25 cellular contexts compared by ENCODE assay signal in genomic region chr4:180456928-180457327, GRCh38.
A peak's percentile ranks its signal among the peaks of the same experiment; 100 is the strongest.
DNase-seq lines count a peak whose midpoint lies in the region; ATAC-seq and TF ChIP-seq lines count a peak whose summit lies in the region.
"Had no signal": no experiment of that assay in that cellular context is flagged by ENCODE, and none has a peak within 500 bp of the region (broad histone marks: within the 10 kb centered on the region; RNA-seq: fewer than 3 reads in every experiment).

No MANE protein-coding gene starts in this region.

- POLR2A ChIA-PET in GM10248 (lab: Yijun Ruan, JAX): no interaction called here

- peak; percentile 12 for TF ChIP-seq CTCF in RWPE2 (IDR thresholded peaks at IDR 0.05; ENCODE audit: poor library complexity, severe bottlenecking)
- peak; percentile 66 for TF ChIP-seq CTCF in endodermal cell (conservative IDR thresholded peaks at IDR 0.05)
- TF ChIP-seq CTCF in type B pancreatic cell (conservative IDR thresholded peaks at IDR 0.05): peak; percentile 61
- TF ChIP-seq CTCF in GM10248 (IDR thresholded peaks at IDR 0.05; ENCODE audit: control extremely low read depth, extremely low read depth, low read depth, missing control alignments): no peak

- H3K4me3 Mint-ChIP-seq in endodermal cell (no peak overlapping the region), type B pancreatic cell (no peak overlapping the region)
- H3K4me3 Mint-ChIP-seq: activated naive CD8-positive, alpha-beta T cell treated with anti-CD3 and anti-CD28 coated beads for 36 hours; activated T-helper 1 cell treated with anti-CD3 and anti-CD28 coated beads, Interleukin-12 subunit alpha, Interleukin-12 subunit beta, Interleukin-2, Interleukin-4 antibody, amounts not matched to agents 30 ng/mL and 10 ng/mL and 1 ng/mL, durations not matched to agents 14 hours and 24 hours and 36 hours; brain; natural killer cell treated with Interleukin-12 subunit alpha and Interleukin-12 subunit beta and Interleukin-15 and Interleukin-18, amount 100 ng/mL, for 72 hours had no signal

- no peaks in the 10 kb centered on the region for H3K9me3 ChIP-seq in RWPE2 (ENCODE audit: severe bottlenecking)
- H3K9me3 ChIP-seq in endodermal cell (ENCODE audit: control insufficient read depth, low read length): no peaks in the 10 kb centered on the region
- H3K9me3 ChIP-seq: BLaER1 treated with 17β-estradiol and CSF1 and Interleukin-3, amounts not matched to agents 10 nM and 100 nM; stomach; upper lobe of right lung had no signal

- no peaks in the 10 kb centered on the region for H3K9me3 Mint-ChIP-seq in endodermal cell
- H3K9me3 Mint-ChIP-seq in type B pancreatic cell: no peaks in the 10 kb centered on the region
- H3K9me3 Mint-ChIP-seq: activated naive CD8-positive, alpha-beta T cell treated with anti-CD3 and anti-CD28 coated beads for 36 hours; activated T-helper 1 cell treated with anti-CD3 and anti-CD28 coated beads, Interleukin-12 subunit alpha, Interleukin-12 subunit beta, Interleukin-2, Interleukin-4 antibody, amounts not matched to agents 30 ng/mL and 10 ng/mL and 1 ng/mL, durations not matched to agents 14 hours and 24 hours and 36 hours; brain had no signal

- CTCF ChIA-PET in GM10248 (lab: Yijun Ruan, JAX): no interaction called here

- H3K4me1 ChIP-seq in RWPE2 (ENCODE audit: insufficient read depth, poor library complexity, severe bottlenecking): no peaks in the 10 kb centered on the region
- H3K4me1 ChIP-seq in endodermal cell (ENCODE audit: control insufficient read depth, insufficient read depth, low read length): peaks cover 21% of the 10 kb centered on the region
- H3K4me1 ChIP-seq: BLaER1 treated with 17β-estradiol and CSF1 and Interleukin-3, amounts not matched to agents 10 nM and 100 nM; stomach; upper lobe of right lung had no signal

- no peak for ATAC-seq in RWPE2 (ENCODE audit: low read depth)
- ATAC-seq: left cardiac atrium; natural killer cell treated with Interleukin-12 subunit alpha and Interleukin-12 subunit beta and Interleukin-15 and Interleukin-18, amount 100 ng/mL, for 72 hours; upper lobe of right lung had no signal

- no peak overlapping the region for H3K9ac ChIP-seq in endodermal cell (ENCODE audit: extremely low read depth, low read length, poor library complexity, severe bottlenecking)
- H3K9ac ChIP-seq: BLaER1 treated with 17β-estradiol and CSF1 and Interleukin-3, amounts not matched to agents 10 nM and 100 nM had no signal

- no peak overlapping the region for H3K27ac Mint-ChIP-seq in endodermal cell
- no peak overlapping the region for H3K27ac Mint-ChIP-seq in type B pancreatic cell
- H3K27ac Mint-ChIP-seq: activated naive CD8-positive, alpha-beta T cell treated with anti-CD3 and anti-CD28 coated beads for 36 hours; activated T-helper 1 cell treated with anti-CD3 and anti-CD28 coated beads, Interleukin-12 subunit alpha, Interleukin-12 subunit beta, Interleukin-2, Interleukin-4 antibody, amounts not matched to agents 30 ng/mL and 10 ng/mL and 1 ng/mL, durations not matched to agents 14 hours and 24 hours and 36 hours; brain; natural killer cell treated with Interleukin-12 subunit alpha and Interleukin-12 subunit beta and Interleukin-15 and Interleukin-18, amount 100 ng/mL, for 72 hours had no signal

- H3K36me3 Mint-ChIP-seq in endodermal cell (ENCODE audit: low read depth) (no peaks in the 10 kb centered on the region), type B pancreatic cell (no peaks in the 10 kb centered on the region)
- H3K36me3 Mint-ChIP-seq: activated naive CD8-positive, alpha-beta T cell treated with anti-CD3 and anti-CD28 coated beads for 36 hours; brain had no signal

- H3K4me3 ChIP-seq in RWPE2 (ENCODE audit: severe bottlenecking) (no peak overlapping the region), endodermal cell (ENCODE audit: low read length) (no peak overlapping the region)
- H3K4me3 ChIP-seq: BLaER1 treated with 17β-estradiol and CSF1 and Interleukin-3, amounts not matched to agents 10 nM and 100 nM; skin epidermis; stomach; upper lobe of right lung had no signal

- DNase-seq in NCI-H146 (lab: John Stamatoyannopoulos, UW) (peak; percentile 1), NCI-H146 treated with DMSO at 0.1 percent for 48 hours (lab: John Stamatoyannopoulos, UW; ENCODE audit: unreplicated experiment) (no peak), RWPE2 (ENCODE audit: low spot score) (no peak), endodermal cell (peak; percentile 54), type B pancreatic cell (ENCODE audit: extremely low spot score, unreplicated experiment) (no peak), GM10248 (ENCODE audit: extremely low spot score) (no peak), NCI-H2081 treated with DMSO at 0.1 percent for 48 hours (lab: John Stamatoyannopoulos, UW) (no peak), NCI-H2171 treated with DMSO at 0.1 percent for 48 hours (lab: John Stamatoyannopoulos, UW) (no peak)
- DNase-seq: activated CD4-positive, CD25-positive, alpha-beta regulatory T cell treated with anti-CD3 and anti-CD28 coated beads, Interleukin-2, amount 50 U/mL, for 72 hours; activated naive CD8-positive, alpha-beta T cell treated with anti-CD3 and anti-CD28 coated beads for 36 hours; cortex of kidney; left cardiac atrium; MV-4-11; NCI-H187 treated with DMSO at 0.1 percent for 48 hours; NCI-H524 treated with DMSO at 0.1 percent for 48 hours; SIG-M5; stimulated activated CD4-positive, alpha-beta T cell treated with anti-CD3 and anti-CD28 coated beads, Interleukin-4, amount 100 ng/mL, for 1 hour; stomach; T-helper 2 cell; upper lobe of right lung had no signal

- no peaks in the 10 kb centered on the region for H3K36me3 ChIP-seq in RWPE2 (ENCODE audit: low read depth)
- no peaks in the 10 kb centered on the region for H3K36me3 ChIP-seq in endodermal cell (ENCODE audit: control insufficient read depth, insufficient read depth, low read length)
- H3K36me3 ChIP-seq: BLaER1 treated with 17β-estradiol and CSF1 and Interleukin-3, amounts not matched to agents 10 nM and 100 nM; stomach; upper lobe of right lung had no signal

- 93 to 95% methylated on average over 11 to 12 of the region's 12 CpGs for WGBS in endodermal cell (ENCODE audit: insufficient coverage in 1 of 2, insufficient read length in 1 of 2), 2 experiments

- H3K4me1 Mint-ChIP-seq in endodermal cell: peaks cover 39% of the 10 kb centered on the region
- H3K4me1 Mint-ChIP-seq in type B pancreatic cell (ENCODE audit: unreplicated experiment): peaks cover 29% of the 10 kb centered on the region
- H3K4me1 Mint-ChIP-seq: brain had no signal

- H3K27ac ChIP-seq in RWPE2 (ENCODE audit: poor library complexity, severe bottlenecking) (no peak overlapping the region), endodermal cell (ENCODE audit: low read depth, low read length) (no peak overlapping the region)
- H3K27ac ChIP-seq: BLaER1 treated with 17β-estradiol and CSF1 and Interleukin-3, amounts not matched to agents 10 nM and 100 nM; stomach; upper lobe of right lung had no signal

- no peaks in the 10 kb centered on the region for H3K27me3 Mint-ChIP-seq in endodermal cell (ENCODE audit: insufficient read depth)
- H3K27me3 Mint-ChIP-seq in type B pancreatic cell: no peaks in the 10 kb centered on the region
- H3K27me3 Mint-ChIP-seq: activated naive CD8-positive, alpha-beta T cell treated with anti-CD3 and anti-CD28 coated beads for 36 hours; brain; natural killer cell treated with Interleukin-12 subunit alpha and Interleukin-12 subunit beta and Interleukin-15 and Interleukin-18, amount 100 ng/mL, for 72 hours had no signal

- H3K27me3 ChIP-seq in RWPE2 (ENCODE audit: insufficient read depth, poor library complexity, severe bottlenecking): no peaks in the 10 kb centered on the region
- H3K27me3 ChIP-seq in endodermal cell (ENCODE audit: control insufficient read depth, insufficient read depth, low read length, poor library complexity, severe bottlenecking): no peaks in the 10 kb centered on the region
- H3K27me3 ChIP-seq: BLaER1 treated with 17β-estradiol and CSF1 and Interleukin-3, amounts not matched to agents 10 nM and 100 nM; stomach; upper lobe of right lung had no signal

Comparison
In these comparisons a context has a peak if more than half of its experiments do, and no peak if none do; other contexts are left out.
1. DNase-seq: peak in NCI-H146 (single experiment) and endodermal cell (single experiment); none in NCI-H146 treated with DMSO at 0.1 percent for 48 hours (single experiment), RWPE2 (single experiment), type B pancreatic cell (single experiment), GM10248 (single experiment), NCI-H2081 treated with DMSO at 0.1 percent for 48 hours (single experiment) and NCI-H2171 treated with DMSO at 0.1 percent for 48 hours (single experiment).